Comparison of ENCODE assay signal across 14 cellular contexts in the genomic region with DNA sequence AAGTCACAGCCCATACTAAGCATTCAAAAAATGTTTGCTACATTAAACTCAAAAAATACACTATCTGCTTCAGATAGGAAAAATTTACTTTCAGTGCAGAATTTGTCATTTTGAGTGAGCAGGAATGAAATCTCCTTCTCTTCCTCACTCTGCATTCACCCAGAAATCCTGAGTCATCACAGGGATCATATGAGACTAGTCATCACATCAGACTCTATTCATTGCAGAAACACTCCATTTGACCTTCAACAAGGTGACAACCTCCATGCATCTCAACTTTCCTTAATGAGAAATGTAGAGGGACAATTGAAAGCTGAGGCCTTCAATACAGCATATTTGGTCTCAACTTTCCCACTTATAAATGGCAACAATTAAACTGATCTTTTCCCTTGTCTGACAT.
DNase-seq lines count a peak whose midpoint lies in the region; ATAC-seq, FAIRE-seq and TF ChIP-seq lines count a peak whose summit lies in the region.
"Had no signal": no experiment of that assay in that cellular context is flagged by ENCODE, and none has a peak within 500 bp of the region (broad histone marks: within the 10 kb centered on the region; RNA-seq: fewer than 3 reads in every experiment).

No MANE protein-coding gene starts in this region.

- H3K79me2 ChIP-seq in GM23248 (ENCODE audit: insufficient read depth) (no peaks in the 10 kb centered on the region), SK-N-SH (ENCODE audit: insufficient read depth) (no peaks in the 10 kb centered on the region), fibroblast of lung (ENCODE audit: control insufficient read depth, insufficient read depth, low read length) (no peaks in the 10 kb centered on the region)

- POLR2A ChIA-PET in SK-N-SH (lab: Yijun Ruan, JAX) = no interaction called here

- DNase-seq in GM23248 (peak; percentile 87), SK-N-SH (no peak), fibroblast of lung (ENCODE audit: low read depth in 2 of 2) (peak; percentile 33 to 85), renal cortical epithelial cell (ENCODE audit: low read depth) (peak; percentile 62), small intestine (no peak)
- no peak for DNase-seq in stimulated activated naive CD8-positive, alpha-beta T cell treated with anti-CD3 and anti-CD28 coated beads, Interleukin-15, amount 100 ng/mL, for 72 hours
- DNase-seq: activated CD4-positive, alpha-beta T cell treated with anti-CD3 and anti-CD28 coated beads, Interleukin-2, amount 50 U/mL, for 48 hours; NCI-H1417 treated with DMSO at 0.1 percent for 48 hours; NCI-H524; nucleus accumbens; RPMI8226; stimulated activated CD4-positive, alpha-beta T cell treated with anti-CD3 and anti-CD28 coated beads, Interleukin-12 subunit alpha, Interleukin-12 subunit beta, amount 100 ng/mL, for 4 hours had no signal

- H3K9me3 ChIP-seq in GM23248 (ENCODE audit: low read depth) = no peaks in the 10 kb centered on the region
- H3K9me3 ChIP-seq in SK-N-SH = no peaks in the 10 kb centered on the region
- H3K9me3 ChIP-seq in fibroblast of lung (ENCODE audit: control insufficient read depth, insufficient read depth, low read depth, low read length) = no peaks in the 10 kb centered on the region
- H3K9me3 ChIP-seq in small intestine (ENCODE audit: control insufficient read depth, low read depth) = no peaks in the 10 kb centered on the region

- in situ Hi-C loops in GM23248 (cut with MboI) = no loop called here

- no peak overlapping the region for H2AFZ ChIP-seq in GM23248
- H2AFZ ChIP-seq in SK-N-SH (ENCODE audit: low read depth) = no peak overlapping the region
- no peak overlapping the region for H2AFZ ChIP-seq in fibroblast of lung (ENCODE audit: low read length)

- no peaks in the 10 kb centered on the region for H3K36me3 ChIP-seq in GM23248 (ENCODE audit: low read depth)
- H3K36me3 ChIP-seq in SK-N-SH (replicated peaks in 1 of 2; ENCODE audit: control insufficient read depth in 1 of 2, insufficient read depth in 2 of 2, low read length in 1 of 2) = no peaks in the 10 kb centered on the region
- no peaks in the 10 kb centered on the region for H3K36me3 ChIP-seq in fibroblast of lung (ENCODE audit: control insufficient read depth, insufficient read depth, low read length)
- H3K36me3 ChIP-seq in small intestine (ENCODE audit: control insufficient read depth in 2 of 2, insufficient read depth in 2 of 2, low read length in 2 of 2) = no peaks in the 10 kb centered on the region
- H3K36me3 ChIP-seq: cardiac muscle cell had no signal

- no peaks in the 10 kb centered on the region for H3K9me3 Mint-ChIP-seq in stimulated activated naive CD8-positive, alpha-beta T cell treated with anti-CD3 and anti-CD28 coated beads, Interleukin-15, amount 100 ng/mL, for 72 hours

- no peak overlapping the region for H3K27ac Mint-ChIP-seq in stimulated activated naive CD8-positive, alpha-beta T cell treated with anti-CD3 and anti-CD28 coated beads, Interleukin-15, amount 100 ng/mL, for 72 hours

- H3K27ac ChIP-seq in GM23248 (peak overlapping the region; percentile 50), SK-N-SH (ENCODE audit: low read depth in 2 of 2, low read length in 1 of 2) (peak overlapping the region in 1 of 2 experiments; percentile 47; a peak in 2 of 4 replicates), fibroblast of lung (ENCODE audit: insufficient read depth, low read length) (no peak overlapping the region), small intestine (ENCODE audit: low read depth in 1 of 2, low read length in 1 of 2) (no peak overlapping the region)
- H3K27ac ChIP-seq: cardiac muscle cell had no signal

- H3F3A ChIP-seq in GM23248 (ENCODE audit: insufficient read depth) = peaks cover 22% of the 10 kb centered on the region; the same call in 1 of the 2 replicates
- H3F3A ChIP-seq in SK-N-SH (replicated peaks; ENCODE audit: insufficient read depth) = no peaks in the 10 kb centered on the region

- ATAC-seq in HG03469 (IDR thresholded peaks at IDR 0.05; ENCODE audit: unreplicated experiment) = no peak
- no peak for ATAC-seq in stimulated activated naive CD8-positive, alpha-beta T cell treated with anti-CD3 and anti-CD28 coated beads, Interleukin-15, amount 100 ng/mL, for 72 hours

- H3K27me3 ChIP-seq in GM23248 (replicated peaks; ENCODE audit: insufficient read depth) (no peaks in the 10 kb centered on the region), SK-N-SH (ENCODE audit: insufficient read depth) (no peaks in the 10 kb centered on the region), fibroblast of lung (ENCODE audit: control insufficient read depth, insufficient read depth, low read length) (no peaks in the 10 kb centered on the region), small intestine (ENCODE audit: control insufficient read depth in 2 of 2, insufficient read depth in 2 of 2, low read length in 2 of 2) (no peaks in the 10 kb centered on the region)
- H3K27me3 ChIP-seq: cardiac muscle cell had no signal

- no peak overlapping the region for H3K4me3 Mint-ChIP-seq in stimulated activated naive CD8-positive, alpha-beta T cell treated with anti-CD3 and anti-CD28 coated beads, Interleukin-15, amount 100 ng/mL, for 72 hours

- peak overlapping the region; percentile 46 for H3K4me2 ChIP-seq in GM23248 (ENCODE audit: unreplicated experiment)
- no peak overlapping the region for H3K4me2 ChIP-seq in SK-N-SH
- H3K4me2 ChIP-seq in fibroblast of lung (ENCODE audit: extremely low read depth, insufficient read depth, low read length) = no peak overlapping the region

- H3K9me2 ChIP-seq in GM23248 (ENCODE audit: insufficient read depth) = no peaks in the 10 kb centered on the region
- no peaks in the 10 kb centered on the region for H3K9me2 ChIP-seq in SK-N-SH

- no peak for TF ChIP-seq RAD21 in SK-N-SH (IDR thresholded peaks at IDR 0.05; ENCODE audit: low read length)

- H3K4me3 ChIP-seq in GM23248 (no peak overlapping the region), SK-N-SH (ENCODE audit: low read depth in 2 of 2, low read length in 1 of 2) (no peak overlapping the region), fibroblast of lung (replicated peaks in 1 of 4; ENCODE audit: control extremely low read depth in 1 of 4, insufficient read depth in 1 of 4, low read depth in 3 of 4, low read length in 4 of 4) (no peak overlapping the region), small intestine (ENCODE audit: low read depth in 1 of 2, low read length in 2 of 2) (no peak overlapping the region)
- H3K4me3 ChIP-seq: cardiac muscle cell had no signal

- TF ChIP-seq CTCF in SK-N-SH (IDR thresholded peaks at IDR 0.05) (no peak), fibroblast of lung (conservative IDR thresholded peaks at IDR 0.05 in 1 of 2, IDR thresholded peaks at IDR 0.05 in 1 of 2; ENCODE audit: low read depth in 1 of 2, low read length in 2 of 2) (no peak)

- TF ChIP-seq EP300 in SK-N-SH (IDR thresholded peaks at IDR 0.05; ENCODE audit: borderline replicate concordance in 1 of 2, low read depth in 1 of 2, low read length in 1 of 2) = 0 out of 4 replicates have a peak, but pooled peaks of 1 of the 2 experiments have one; percentile 21

- H3K27me3 Mint-ChIP-seq in stimulated activated naive CD8-positive, alpha-beta T cell treated with anti-CD3 and anti-CD28 coated beads, Interleukin-15, amount 100 ng/mL, for 72 hours = no peaks in the 10 kb centered on the region

- no peak for FAIRE-seq in small intestine (lab: Jason Lieb, UNC)

- H4K20me1 ChIP-seq in GM23248 (ENCODE audit: insufficient read depth) (no peaks in the 10 kb centered on the region), SK-N-SH (ENCODE audit: insufficient read depth) (no peaks in the 10 kb centered on the region), fibroblast of lung (ENCODE audit: control insufficient read depth, extremely low read depth, insufficient read depth, low read length) (no peaks in the 10 kb centered on the region)

- CTCF ChIA-PET in SK-N-SH (lab: Yijun Ruan, JAX) = no interaction called here

- H3K4me1 ChIP-seq in GM23248 (ENCODE audit: insufficient read depth) (peaks cover 38% of the 10 kb centered on the region), SK-N-SH (ENCODE audit: control insufficient read depth in 1 of 2, insufficient read depth in 2 of 2, low read depth in 1 of 2, low read length in 1 of 2) (peaks cover 0 to 24% of the 10 kb centered on the region in 2 experiments; a peak in 2 of 4 replicates), fibroblast of lung (ENCODE audit: control insufficient read depth, extremely low read depth, insufficient read depth, low read length) (no peaks in the 10 kb centered on the region), small intestine (ENCODE audit: control insufficient read depth in 2 of 2, insufficient read depth in 1 of 2, low read depth in 1 of 2, low read length in 1 of 2) (peaks cover 6 to 7% of the 10 kb centered on the region in 2 donors)

- no peaks in the 10 kb centered on the region for H3K4me1 Mint-ChIP-seq in stimulated activated naive CD8-positive, alpha-beta T cell treated with anti-CD3 and anti-CD28 coated beads, Interleukin-15, amount 100 ng/mL, for 72 hours

- no peak overlapping the region for H3K9ac ChIP-seq in GM23248
- no peak overlapping the region for H3K9ac ChIP-seq in SK-N-SH
- no peak overlapping the region for H3K9ac ChIP-seq in fibroblast of lung (ENCODE audit: insufficient read depth, low read length)

TF ChIP-seq in SK-N-SH, 30 proteins besides CTCF, POLR2A, EP300 and RAD21 (continues in another document):
- no peak for TF ChIP-seq POLR2AphosphoS5 (IDR thresholded peaks at IDR 0.05; ENCODE audit: low read depth, low read length)
- no peak for TF ChIP-seq YY1 (IDR thresholded peaks at IDR 0.05; ENCODE audit: low read depth)
- TF ChIP-seq TEAD4 (IDR thresholded peaks at IDR 0.05; ENCODE audit: borderline replicate concordance, insufficient read depth) = 0 out of 2 replicates have a peak, but pooled peaks have one; percentile 22

Comparison
In these comparisons a context has a peak if more than half of its experiments do, and no peak if none do; other contexts are left out.
1. DNase-seq: peak in GM23248 (single experiment), fibroblast of lung (2 of 2) and renal cortical epithelial cell (single experiment); none in SK-N-SH (single experiment), small intestine (single experiment) and stimulated activated naive CD8-positive, alpha-beta T cell treated with anti-CD3 and anti-CD28 coated beads, Interleukin-15, amount 100 ng/mL, for 72 hours (0 of 2).